Comparison of ENCODE assay signal across 26 cellular contexts in the genomic region with DNA sequence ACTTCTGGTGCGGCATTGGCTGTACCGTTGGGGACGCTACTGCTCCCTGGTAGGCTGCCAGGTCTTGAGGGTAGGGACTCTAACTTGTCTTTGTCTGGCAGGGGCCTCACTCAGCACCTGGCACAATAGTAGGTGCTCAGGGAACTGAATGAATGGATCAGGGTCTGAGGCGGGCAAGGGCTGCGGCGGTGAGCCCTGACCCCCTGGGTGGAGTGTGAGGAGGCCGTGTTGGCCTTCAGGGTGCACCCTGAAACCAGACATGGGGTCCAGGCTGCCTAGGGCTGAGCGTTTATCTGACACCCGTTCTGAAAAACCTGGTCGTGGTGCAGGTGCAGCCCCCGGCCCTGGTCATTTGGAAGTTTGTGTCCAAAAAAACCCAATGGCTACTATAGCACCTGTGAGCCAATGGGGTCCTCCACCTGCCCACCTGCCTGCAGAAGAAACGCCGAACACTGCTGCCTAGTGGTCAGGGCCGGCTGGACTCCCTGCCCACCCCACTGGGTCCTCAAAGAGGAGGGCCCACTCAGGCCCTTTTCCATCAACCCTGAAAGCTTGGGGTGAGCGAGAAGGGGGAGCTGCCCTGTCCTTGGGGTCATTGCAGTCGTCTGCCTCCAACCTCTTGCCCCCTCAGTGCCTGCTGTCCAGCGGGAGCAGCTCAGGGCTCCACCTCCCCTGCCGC. TPM values are rescaled to one million over a fixed set of nuclear protein-coding genes. Genes with fewer than 3 reads are reported as not detected.
"Had no signal": no experiment of that assay in that cellular context is flagged by ENCODE, and none has a peak within 500 bp of the region (broad histone marks: within the 10 kb centered on the region; RNA-seq: fewer than 3 reads in every experiment).

No MANE protein-coding gene starts in this region.

- H3K9me3 ChIP-seq: body of pancreas, lower lobe of right lung, thoracic aorta, vagina had no signal

- H3K36me3 ChIP-seq: cardiac muscle cell, thoracic aorta, vagina had no signal

- H3K9me3 Mint-ChIP-seq: activated CD4-positive, alpha-beta memory T cell treated with anti-CD3 and anti-CD28 coated beads, Interleukin-2, amount 10 ng/mL, durations not matched to agents 7 days and 5 days; activated CD4-positive, alpha-beta T cell treated with anti-CD3 and anti-CD28 coated beads, Interleukin-2, amount 10 ng/mL, durations not matched to agents 24 days and 14 days; activated naive CD4-positive, alpha-beta T cell treated with anti-CD3 and anti-CD28 coated beads, Interleukin-2, amount 50 U/mL, for 24 hours; natural killer cell; type B pancreatic cell had no signal

- DNase-seq: activated CD4-positive, alpha-beta memory T cell treated with anti-CD3 and anti-CD28 coated beads, Interleukin-2, amount 10 ng/mL, durations not matched to agents 7 days and 5 days; activated CD4-positive, alpha-beta T cell treated with anti-CD3 and anti-CD28 coated beads, Interleukin-2, amount 10 ng/mL, durations not matched to agents 24 days and 14 days; activated CD8-positive, alpha-beta memory T cell treated with anti-CD3 and anti-CD28 coated beads, Interleukin-2, amount 10 ng/mL, durations not matched to agents 7 days and 5 days; activated gamma-delta T cell; activated T-cell treated with anti-CD3 and anti-CD28 coated beads for 4 hours; anterior cingulate cortex; effector CD8-positive, alpha-beta T cell; foreskin melanocyte; lower lobe of right lung; natural killer cell; nucleus accumbens; posterior cingulate gyrus; small intestine; stimulated activated CD4-positive, alpha-beta T cell treated with anti-CD3 and anti-CD28 coated beads, Interleukin-15, amount 100 ng/mL, for 24 hours; stimulated activated naive CD4-positive, alpha-beta T cell had no signal

- H3K4me3 ChIP-seq: body of pancreas, cardiac muscle cell, lower lobe of right lung, thoracic aorta, vagina had no signal

- H3K27ac Mint-ChIP-seq: activated CD4-positive, alpha-beta memory T cell treated with anti-CD3 and anti-CD28 coated beads, Interleukin-2, amount 10 ng/mL, durations not matched to agents 7 days and 5 days; activated CD4-positive, alpha-beta T cell treated with anti-CD3 and anti-CD28 coated beads, Interleukin-2, amount 10 ng/mL, durations not matched to agents 24 days and 14 days; activated CD8-positive, alpha-beta memory T cell treated with anti-CD3 and anti-CD28 coated beads, Interleukin-2, amount 10 ng/mL, durations not matched to agents 7 days and 5 days; activated naive CD4-positive, alpha-beta T cell treated with anti-CD3 and anti-CD28 coated beads, Interleukin-2, amount 50 U/mL, for 24 hours; type B pancreatic cell had no signal

- H3K36me3 Mint-ChIP-seq: activated CD8-positive, alpha-beta memory T cell treated with anti-CD3 and anti-CD28 coated beads, Interleukin-2, amount 10 ng/mL, durations not matched to agents 7 days and 5 days; activated naive CD4-positive, alpha-beta T cell treated with anti-CD3 and anti-CD28 coated beads, Interleukin-2, amount 50 U/mL, for 24 hours; natural killer cell; type B pancreatic cell had no signal

- H3K4me3 Mint-ChIP-seq: activated CD4-positive, alpha-beta memory T cell treated with anti-CD3 and anti-CD28 coated beads, Interleukin-2, amount 10 ng/mL, durations not matched to agents 7 days and 5 days; activated CD4-positive, alpha-beta T cell treated with anti-CD3 and anti-CD28 coated beads, Interleukin-2, amount 10 ng/mL, durations not matched to agents 24 days and 14 days; activated CD8-positive, alpha-beta memory T cell treated with anti-CD3 and anti-CD28 coated beads, Interleukin-2, amount 10 ng/mL, durations not matched to agents 7 days and 5 days; activated naive CD4-positive, alpha-beta T cell treated with anti-CD3 and anti-CD28 coated beads, Interleukin-2, amount 50 U/mL, for 24 hours; natural killer cell; type B pancreatic cell had no signal

- H3K27me3 Mint-ChIP-seq: activated CD4-positive, alpha-beta memory T cell treated with anti-CD3 and anti-CD28 coated beads, Interleukin-2, amount 10 ng/mL, durations not matched to agents 7 days and 5 days; activated CD8-positive, alpha-beta memory T cell treated with anti-CD3 and anti-CD28 coated beads, Interleukin-2, amount 10 ng/mL, durations not matched to agents 7 days and 5 days; activated naive CD4-positive, alpha-beta T cell treated with anti-CD3 and anti-CD28 coated beads, Interleukin-2, amount 50 U/mL, for 24 hours; type B pancreatic cell had no signal

- H3K27ac ChIP-seq: cardiac muscle cell, vagina had no signal

- H3K27me3 ChIP-seq: body of pancreas, cardiac muscle cell, vagina had no signal

RNA-seq across cellular contexts. Expression of gene CEMP1, which starts 22.3 kb away (rescaled TPM):
- total RNA-seq: activated CD4-positive, alpha-beta T cell treated with anti-CD3 and anti-CD28 coated beads, Interleukin-2, amount 10 ng/mL, durations not matched to agents 24 days and 14 days; activated CD8-positive, alpha-beta memory T cell treated with anti-CD3 and anti-CD28 coated beads, Interleukin-2, amount 10 ng/mL, durations not matched to agents 7 days and 5 days; chondrocyte; esophagus mucosa; kidney epithelial cell; sciatic nerve; T-helper 2 cell treated with Interferon-gamma antibody and Interleukin-4, amounts not matched to agents 100 ng/mL and 5 ng/mL, for 36 hours; vagina had no signal
